ENCODE assay signal across 14 cellular contexts in the genomic region with DNA sequence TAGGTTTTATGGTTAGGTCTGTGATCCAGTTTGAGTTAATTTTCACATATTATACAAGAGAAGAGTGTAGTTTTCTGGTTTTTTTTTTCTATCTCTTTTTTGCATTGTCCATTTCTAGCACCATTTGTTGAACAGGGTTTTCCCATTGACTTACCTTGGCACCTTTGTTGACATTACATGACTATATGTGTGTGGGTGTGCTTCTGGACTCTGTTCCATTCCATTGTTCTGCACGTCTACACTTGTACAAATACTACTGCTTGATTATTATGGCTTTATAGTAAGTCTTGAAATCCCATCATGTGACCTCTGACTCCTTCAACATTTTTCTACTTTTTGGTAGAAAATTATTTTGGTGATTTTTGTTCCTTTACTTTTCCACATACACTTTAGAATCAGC.
"Had no signal": no experiment of that assay in that cellular context is flagged by ENCODE, and none has a peak within 500 bp of the region (broad histone marks: within the 10 kb centered on the region; RNA-seq: fewer than 3 reads in every experiment).

No MANE protein-coding gene starts in this region.

- ATAC-seq: activated CD8-positive, alpha-beta memory T cell treated with anti-CD3 and anti-CD28 coated beads, Interleukin-2, amount 10 ng/mL, durations not matched to agents 7 days and 5 days; body of pancreas; left lobe of liver had no signal

- H3K9me3 ChIP-seq: body of pancreas, esophagus muscularis mucosa, sigmoid colon, thoracic aorta had no signal

- H3K36me3 ChIP-seq: sigmoid colon, thoracic aorta had no signal

- H3K27me3 ChIP-seq: body of pancreas, esophagus muscularis mucosa, sigmoid colon had no signal

- H3K27ac ChIP-seq: body of pancreas, esophagus muscularis mucosa, sigmoid colon, thoracic aorta had no signal

- DNase-seq: activated CD4-positive, alpha-beta T cell treated with anti-CD3 and anti-CD28 coated beads for 48 hours; activated CD8-positive, alpha-beta memory T cell treated with anti-CD3 and anti-CD28 coated beads, Interleukin-2, amount 10 ng/mL, durations not matched to agents 7 days and 5 days; activated naive CD4-positive, alpha-beta T cell treated with Interleukin-2 at 50 U/mL for 16 hours; activated T-cell treated with anti-CD3 and anti-CD28 coated beads, Interleukin-2, amount 50 U/mL, for 24 hours; amniotic stem cell; body of pancreas; cerebellar nuclear complex; glutamatergic neuron; sigmoid colon; stimulated activated CD4-positive, alpha-beta T cell treated with anti-CD3 and anti-CD28 coated beads, Interleukin-12 subunit alpha, Interleukin-12 subunit beta, amount 100 ng/mL, for 4 hours; stimulated activated naive CD4-positive, alpha-beta T cell treated with Interleukin-2 at 50 U/mL for 16 hours had no signal

- H3K4me1 ChIP-seq: body of pancreas, sigmoid colon had no signal

- H3K4me3 ChIP-seq: body of pancreas, esophagus muscularis mucosa, sigmoid colon, thoracic aorta had no signal
